In genomic region chr20:3041818-3042504, GRCh38 we compare ENCODE assay signal across 1 cellular context.
TF ChIP-seq lines count a peak whose summit lies in the region.

No MANE protein-coding gene starts in this region.

TF ChIP-seq in HepG2, 621 proteins besides CTCF, POLR2A, EP300 and RAD21 (continued from another document and continues in another):
- TF ChIP-seq ZBTB4 (CRISPR knock-in tag; IDR thresholded peaks at IDR 0.05; ENCODE audit: borderline replicate concordance) (no peak), NRL (CRISPR knock-in tag; IDR thresholded peaks at IDR 0.05; ENCODE audit: borderline replicate concordance) (0 out of 2 replicates have a peak, but pooled peaks have one; percentile 26), ZNF781 (CRISPR knock-in tag; IDR thresholded peaks at IDR 0.05; ENCODE audit: borderline replicate concordance, not compliant biosample characterization) (no peak), DZIP1 (CRISPR knock-in tag; IDR thresholded peaks at IDR 0.05) (peak; percentile 55; the same call in 1 of the 2 replicates), ZSCAN5A (CRISPR knock-in tag; IDR thresholded peaks at IDR 0.05; ENCODE audit: borderline replicate concordance) (no peak), ZNF460 (CRISPR knock-in tag; IDR thresholded peaks at IDR 0.05; ENCODE audit: borderline replicate concordance) (no peak), PCBP1 (IDR thresholded peaks at IDR 0.05; ENCODE audit: borderline replicate concordance, low read depth, low read length) (no peak), ZNF367 (CRISPR knock-in tag; IDR thresholded peaks at IDR 0.05; ENCODE audit: borderline replicate concordance) (no peak), ZNF557 (CRISPR knock-in tag; IDR thresholded peaks at IDR 0.05) (no peak), MATR3 (CRISPR knock-in tag; IDR thresholded peaks at IDR 0.05) (no peak), ARID3A (IDR thresholded peaks at IDR 0.05; ENCODE audit: low read depth, low read length) (no peak), GRHL1 (CRISPR knock-in tag; conservative IDR thresholded peaks at IDR 0.05) (no peak), POLR2AphosphoS2 (IDR thresholded peaks at IDR 0.05; ENCODE audit: low read depth, low read length) (no peak), FOSL1 (CRISPR knock-in tag; IDR thresholded peaks at IDR 0.05; ENCODE audit: borderline replicate concordance) (no peak), SP4 (CRISPR knock-in tag; IDR thresholded peaks at IDR 0.05) (no peak), SIX4 (CRISPR knock-in tag; IDR thresholded peaks at IDR 0.05) (peak; percentile 72; the same call in 1 of the 2 replicates), RELA (CRISPR knock-in tag; IDR thresholded peaks at IDR 0.05) (no peak), THYN1 (CRISPR knock-in tag; IDR thresholded peaks at IDR 0.05; ENCODE audit: borderline replicate concordance, low read depth) (no peak), NFIB (CRISPR knock-in tag; IDR thresholded peaks at IDR 0.05; ENCODE audit: borderline replicate concordance) (no peak), ZBTB39 (CRISPR knock-in tag; IDR thresholded peaks at IDR 0.05) (no peak), SETDB1 (CRISPR knock-in tag; IDR thresholded peaks at IDR 0.05; ENCODE audit: borderline replicate concordance) (no peak), ZBTB38 (CRISPR knock-in tag; IDR thresholded peaks at IDR 0.05) (peak; percentile 60; the same call in 1 of the 2 replicates), ZNF562 (CRISPR knock-in tag; IDR thresholded peaks at IDR 0.05; ENCODE audit: borderline replicate concordance) (no peak), ZNF891 (CRISPR knock-in tag; IDR thresholded peaks at IDR 0.05) (0 out of 2 replicates have a peak, but pooled peaks have one; percentile 49)
- TF ChIP-seq, protein P1, sequence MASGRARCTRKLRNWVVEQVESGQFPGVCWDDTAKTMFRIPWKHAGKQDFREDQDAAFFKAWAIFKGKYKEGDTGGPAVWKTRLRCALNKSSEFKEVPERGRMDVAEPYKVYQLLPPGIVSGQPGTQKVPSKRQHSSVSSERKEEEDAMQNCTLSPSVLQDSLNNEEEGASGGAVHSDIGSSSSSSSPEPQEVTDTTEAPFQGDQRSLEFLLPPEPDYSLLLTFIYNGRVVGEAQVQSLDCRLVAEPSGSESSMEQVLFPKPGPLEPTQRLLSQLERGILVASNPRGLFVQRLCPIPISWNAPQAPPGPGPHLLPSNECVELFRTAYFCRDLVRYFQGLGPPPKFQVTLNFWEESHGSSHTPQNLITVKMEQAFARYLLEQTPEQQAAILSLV (CRISPR knock-in tag; IDR thresholded peaks at IDR 0.05; ENCODE audit: borderline replicate concordance), result no peak
- TF ChIP-seq, protein P2, sequence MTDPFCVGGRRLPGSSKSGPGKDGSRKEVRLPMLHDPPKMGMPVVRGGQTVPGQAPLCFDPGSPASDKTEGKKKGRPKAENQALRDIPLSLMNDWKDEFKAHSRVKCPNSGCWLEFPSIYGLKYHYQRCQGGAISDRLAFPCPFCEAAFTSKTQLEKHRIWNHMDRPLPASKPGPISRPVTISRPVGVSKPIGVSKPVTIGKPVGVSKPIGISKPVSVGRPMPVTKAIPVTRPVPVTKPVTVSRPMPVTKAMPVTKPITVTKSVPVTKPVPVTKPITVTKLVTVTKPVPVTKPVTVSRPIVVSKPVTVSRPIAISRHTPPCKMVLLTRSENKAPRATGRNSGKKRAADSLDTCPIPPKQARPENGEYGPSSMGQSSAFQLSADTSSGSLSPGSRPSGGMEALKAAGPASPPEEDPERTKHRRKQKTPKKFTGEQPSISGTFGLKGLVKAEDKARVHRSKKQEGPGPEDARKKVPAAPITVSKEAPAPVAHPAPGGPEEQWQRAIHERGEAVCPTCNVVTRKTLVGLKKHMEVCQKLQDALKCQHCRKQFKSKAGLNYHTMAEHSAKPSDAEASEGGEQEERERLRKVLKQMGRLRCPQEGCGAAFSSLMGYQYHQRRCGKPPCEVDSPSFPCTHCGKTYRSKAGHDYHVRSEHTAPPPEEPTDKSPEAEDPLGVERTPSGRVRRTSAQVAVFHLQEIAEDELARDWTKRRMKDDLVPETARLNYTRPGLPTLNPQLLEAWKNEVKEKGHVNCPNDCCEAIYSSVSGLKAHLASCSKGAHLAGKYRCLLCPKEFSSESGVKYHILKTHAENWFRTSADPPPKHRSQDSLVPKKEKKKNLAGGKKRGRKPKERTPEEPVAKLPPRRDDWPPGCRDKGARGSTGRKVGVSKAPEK (CRISPR knock-in tag; IDR thresholded peaks at IDR 0.05; ENCODE audit: borderline replicate concordance), result no peak
- TF ChIP-seq, protein P3, sequence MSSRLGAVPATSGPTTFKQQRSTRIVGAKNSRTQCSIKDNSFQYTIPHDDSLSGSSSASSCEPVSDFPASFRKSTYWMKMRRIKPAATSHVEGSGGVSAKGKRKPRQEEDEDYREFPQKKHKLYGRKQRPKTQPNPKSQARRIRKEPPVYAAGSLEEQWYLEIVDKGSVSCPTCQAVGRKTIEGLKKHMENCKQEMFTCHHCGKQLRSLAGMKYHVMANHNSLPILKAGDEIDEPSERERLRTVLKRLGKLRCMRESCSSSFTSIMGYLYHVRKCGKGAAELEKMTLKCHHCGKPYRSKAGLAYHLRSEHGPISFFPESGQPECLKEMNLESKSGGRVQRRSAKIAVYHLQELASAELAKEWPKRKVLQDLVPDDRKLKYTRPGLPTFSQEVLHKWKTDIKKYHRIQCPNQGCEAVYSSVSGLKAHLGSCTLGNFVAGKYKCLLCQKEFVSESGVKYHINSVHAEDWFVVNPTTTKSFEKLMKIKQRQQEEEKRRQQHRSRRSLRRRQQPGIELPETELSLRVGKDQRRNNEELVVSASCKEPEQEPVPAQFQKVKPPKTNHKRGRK (CRISPR knock-in tag; IDR thresholded peaks at IDR 0.05), result no peak
- TF ChIP-seq, protein P4, sequence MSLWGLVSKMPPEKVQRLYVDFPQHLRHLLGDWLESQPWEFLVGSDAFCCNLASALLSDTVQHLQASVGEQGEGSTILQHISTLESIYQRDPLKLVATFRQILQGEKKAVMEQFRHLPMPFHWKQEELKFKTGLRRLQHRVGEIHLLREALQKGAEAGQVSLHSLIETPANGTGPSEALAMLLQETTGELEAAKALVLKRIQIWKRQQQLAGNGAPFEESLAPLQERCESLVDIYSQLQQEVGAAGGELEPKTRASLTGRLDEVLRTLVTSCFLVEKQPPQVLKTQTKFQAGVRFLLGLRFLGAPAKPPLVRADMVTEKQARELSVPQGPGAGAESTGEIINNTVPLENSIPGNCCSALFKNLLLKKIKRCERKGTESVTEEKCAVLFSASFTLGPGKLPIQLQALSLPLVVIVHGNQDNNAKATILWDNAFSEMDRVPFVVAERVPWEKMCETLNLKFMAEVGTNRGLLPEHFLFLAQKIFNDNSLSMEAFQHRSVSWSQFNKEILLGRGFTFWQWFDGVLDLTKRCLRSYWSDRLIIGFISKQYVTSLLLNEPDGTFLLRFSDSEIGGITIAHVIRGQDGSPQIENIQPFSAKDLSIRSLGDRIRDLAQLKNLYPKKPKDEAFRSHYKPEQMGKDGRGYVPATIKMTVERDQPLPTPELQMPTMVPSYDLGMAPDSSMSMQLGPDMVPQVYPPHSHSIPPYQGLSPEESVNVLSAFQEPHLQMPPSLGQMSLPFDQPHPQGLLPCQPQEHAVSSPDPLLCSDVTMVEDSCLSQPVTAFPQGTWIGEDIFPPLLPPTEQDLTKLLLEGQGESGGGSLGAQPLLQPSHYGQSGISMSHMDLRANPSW (CRISPR knock-in tag; IDR thresholded peaks at IDR 0.05; ENCODE audit: borderline replicate concordance), result no peak
- TF ChIP-seq, protein P5, sequence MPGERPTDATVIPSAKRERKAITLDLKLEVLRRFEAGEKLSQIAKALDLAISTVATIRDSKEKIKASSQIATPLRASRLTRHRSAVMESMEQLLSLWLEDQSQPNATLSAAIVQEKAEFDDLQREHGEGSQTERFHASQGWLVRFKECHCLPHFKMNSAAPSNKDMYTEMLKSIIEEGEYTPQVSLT (CRISPR knock-in tag; IDR thresholded peaks at IDR 0.05; ENCODE audit: borderline replicate concordance, low read depth), result no peak
